26 cellular contexts compared by ENCODE assay signal in the genomic region with DNA sequence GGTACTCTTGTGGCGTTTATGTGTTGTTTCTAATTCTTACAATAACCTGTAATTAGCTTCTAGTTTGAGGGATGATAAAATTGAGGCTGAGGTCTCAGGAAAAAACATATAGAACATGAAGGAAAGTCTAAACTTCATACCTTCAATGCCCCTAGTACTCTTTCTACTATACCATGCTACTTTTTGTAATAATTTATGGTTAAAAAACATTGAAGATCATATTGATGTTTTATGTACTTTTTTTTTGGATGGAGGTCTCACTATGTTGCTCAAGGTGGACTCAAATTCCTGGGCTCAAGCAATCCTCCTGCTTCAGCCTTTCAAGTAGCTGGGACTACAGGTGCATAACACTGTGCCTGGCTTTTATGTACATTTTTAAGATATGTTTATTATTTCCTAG.
"Had no signal": no experiment of that assay in that cellular context is flagged by ENCODE, and none has a peak within 500 bp of the region (broad histone marks: within the 10 kb centered on the region; RNA-seq: fewer than 3 reads in every experiment).

No MANE protein-coding gene starts in this region.

- DNase-seq: activated B cell treated with CpG ODN at 0.5 μM for 24 hours; activated CD4-positive, alpha-beta T cell treated with anti-CD3 and anti-CD28 coated beads for 48 hours; activated CD4-positive, alpha-beta T cell treated with anti-CD3 and anti-CD28 coated beads, Interleukin-2, amount 50 U/mL, for 1 hour; activated CD4-positive, alpha-beta T cell treated with anti-CD3 and anti-CD28 coated beads, Interleukin-2, amount 50 U/mL, for 48 hours; activated CD8-positive, alpha-beta memory T cell treated with anti-CD3 and anti-CD28 coated beads for 24 hours; activated CD8-positive, alpha-beta T cell treated with anti-CD3 and anti-CD28 coated beads for 36 hours; activated effector memory CD4-positive, alpha-beta T cell treated with Interleukin-2 at 50 U/mL for 16 hours; activated gamma-delta T cell treated with Interleukin-2 at 50 U/mL for 16 hours; activated naive CD4-positive, alpha-beta T cell treated with anti-CD3 and anti-CD28 coated beads, Interleukin-2, amount 50 U/mL, for 16 hours; activated naive CD4-positive, alpha-beta T cell treated with Interleukin-2 at 50 U/mL for 16 hours; activated T-cell treated with anti-CD3 and anti-CD28 coated beads, Interleukin-2, amount 50 U/mL, for 4 hours; amniotic stem cell; anterior cingulate cortex; brain microvascular endothelial cell; caudate nucleus; cortex of kidney; effector CD4-positive, alpha-beta T cell; effector memory CD8-positive, alpha-beta T cell; esophagus squamous epithelium; T-cell; T1000; WERI-Rb-1 had no signal

- ATAC-seq: activated CD4-positive, CD25-positive, alpha-beta regulatory T cell treated with anti-CD3 and anti-CD28 coated beads, Interleukin-2, amount 50 U/mL, for 24 hours; activated CD8-positive, alpha-beta T cell treated with anti-CD3 and anti-CD28 coated beads for 36 hours; activated T-cell treated with anti-CD3 and anti-CD28 coated beads, Interleukin-2, amount 50 U/mL, for 4 hours; effector memory CD8-positive, alpha-beta T cell; gastroesophageal sphincter; T-cell had no signal

- H3K27me3 ChIP-seq: brain microvascular endothelial cell, esophagus squamous epithelium, gastroesophageal sphincter had no signal

- H3K27ac ChIP-seq: brain microvascular endothelial cell, epithelial cell of prostate, esophagus squamous epithelium, gastroesophageal sphincter, WERI-Rb-1 had no signal

- H3K4me3 ChIP-seq: esophagus squamous epithelium, gastroesophageal sphincter had no signal

- H3K36me3 ChIP-seq: brain microvascular endothelial cell, esophagus squamous epithelium, gastroesophageal sphincter had no signal

- H3K9me3 ChIP-seq: esophagus squamous epithelium, gastroesophageal sphincter had no signal

- FAIRE-seq: colon had no signal
